ENCODE assay signal across 18 cellular contexts in the genomic region with DNA sequence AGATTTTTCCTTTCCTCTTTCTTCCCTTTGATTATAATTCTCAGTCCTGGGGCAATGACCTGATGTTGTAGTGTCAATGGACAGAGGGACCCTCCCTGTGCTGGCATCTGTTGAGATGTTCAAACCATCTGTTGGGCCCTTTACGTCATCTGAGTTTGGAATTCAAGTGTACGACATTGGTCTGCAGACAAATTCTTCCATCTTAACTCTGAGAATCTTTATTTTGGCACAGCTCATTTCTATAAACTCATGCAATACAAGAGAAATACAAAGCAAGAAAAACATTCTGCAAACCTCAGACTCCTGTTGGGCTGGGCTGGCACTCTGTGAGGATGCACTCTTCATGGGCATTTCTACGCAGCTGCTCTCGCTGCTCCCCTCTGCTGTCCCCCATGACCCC.
A peak's percentile ranks its signal among the peaks of the same experiment; 100 is the strongest.
DNase-seq lines count a peak whose midpoint lies in the region; ATAC-seq and TF ChIP-seq lines count a peak whose summit lies in the region.
"Had no signal": no experiment of that assay in that cellular context is flagged by ENCODE, and none has a peak within 500 bp of the region (broad histone marks: within the 10 kb centered on the region; RNA-seq: fewer than 3 reads in every experiment).

No MANE protein-coding gene starts in this region.

- ATAC-seq in GM21528 (IDR thresholded peaks at IDR 0.05; ENCODE audit: low FRiP score, unreplicated experiment) (no peak), GM18517 (IDR thresholded peaks at IDR 0.05; ENCODE audit: unreplicated experiment) (no peak)
- ATAC-seq: A549, GM12878, GM23338 had no signal

- H3K9me3 ChIP-seq in tibial artery, result peaks cover 0 to 3% (median 0%) of the 10 kb centered on the region in 3 donors
- H3K9me3 ChIP-seq: A549 had no signal

- no peak overlapping the region for H3K27ac ChIP-seq in tibial artery
- H3K27ac ChIP-seq: 22Rv1, A549, BLaER1, HL-60 had no signal

- no peaks in the 10 kb centered on the region for H3K4me1 ChIP-seq in tibial artery
- H3K4me1 ChIP-seq: A549, BLaER1 had no signal

- H3K36me3 ChIP-seq in tibial artery, result no peaks in the 10 kb centered on the region
- H3K36me3 ChIP-seq: BLaER1 had no signal

- H3K4me3 ChIP-seq in astrocyte of the spinal cord (ENCODE audit: low read depth, low read length) (no peak overlapping the region), tibial artery (no peak overlapping the region)
- H3K4me3 ChIP-seq: A549, BLaER1, GM12878, GM23338 had no signal

- TF ChIP-seq CTCF in astrocyte of the spinal cord (IDR thresholded peaks at IDR 0.05; ENCODE audit: low read depth, low read length) (no peak), tibial artery (IDR thresholded peaks at IDR 0.05) (no peak)

- DNase-seq in DMS 273 (lab: John Stamatoyannopoulos, UW; ENCODE audit: unreplicated experiment) (peak; percentile 9), DMS 273 treated with DMSO at 0.1 percent for 48 hours (lab: John Stamatoyannopoulos, UW) (no peak), astrocyte of the spinal cord (ENCODE audit: low read depth, low spot score) (peak; percentile 40), fibroblast of peridontal ligament (ENCODE audit: extremely low read depth) (peak; percentile 54), tibial artery (no peak)
- DNase-seq: CD4-positive, alpha-beta memory T cell; DMS53; DND-41; EL; HCEC 1CT had no signal

- in situ Hi-C loops in astrocyte of the spinal cord (cut with HindIII; ENCODE audit: low sequenced_read_pairs), result no loop called here

- peaks cover 0 to 2% of the 10 kb centered on the region in 2 donors for H3K27me3 ChIP-seq in tibial artery
- H3K27me3 ChIP-seq: BLaER1 had no signal

- intact Hi-C loops in tibial artery (cut with DNase I; ENCODE audit: low total_unique reads), result no loop called here

Comparison
In these comparisons a context has a peak if more than half of its experiments do, and no peak if none do; other contexts are left out.
1. DNase-seq: peak in DMS 273 (single experiment), astrocyte of the spinal cord (single experiment) and fibroblast of peridontal ligament (single experiment); none in DMS 273 treated with DMSO at 0.1 percent for 48 hours (single experiment) and tibial artery (0 of 2).